15 cellular contexts compared by ENCODE assay signal in genomic region chr7:44218418-44219201, GRCh38. TPM values are rescaled to one million over a fixed set of nuclear protein-coding genes. Genes with fewer than 3 reads are reported as not detected.
DNase-seq lines count a peak whose midpoint lies in the region; ATAC-seq, FAIRE-seq and TF ChIP-seq lines count a peak whose summit lies in the region.
"Had no signal": no experiment of that assay in that cellular context is flagged by ENCODE, and none has a peak within 500 bp of the region (broad histone marks: within the 10 kb centered on the region; RNA-seq: fewer than 3 reads in every experiment).

No MANE protein-coding gene starts in this region.

- TF ChIP-seq POLR2A in H1 (IDR thresholded peaks at IDR 0.05; ENCODE audit: control extremely low read depth in 1 of 2, low read depth in 2 of 2, low read length in 2 of 2) = no peak

- H3K23me2 ChIP-seq in H1 (ENCODE audit: low read depth, low read length) = no peaks in the 10 kb centered on the region; the same call in 1 of the 2 replicates

- H4K91ac ChIP-seq in H1 (replicated peaks; ENCODE audit: insufficient read length, low read length) (no peak overlapping the region), mesenchymal stem cell (ENCODE audit: low read length) (no peak overlapping the region)

- H4K20me1 ChIP-seq in H1 (replicated peaks in 1 of 2; ENCODE audit: control insufficient read depth in 1 of 2, insufficient read depth in 2 of 2, low read length in 2 of 2) = no peaks in the 10 kb centered on the region

- H3K36me3 ChIP-seq in right atrium auricular region (peaks cover 3% of the 10 kb centered on the region), H1 (ENCODE audit: control insufficient read depth in 2 of 4, insufficient read depth in 4 of 4, low read length in 3 of 4) (no peaks in the 10 kb centered on the region; a peak in 1 of 8 replicates), mesenchymal stem cell (ENCODE audit: control insufficient read depth in 1 of 2, insufficient read depth in 2 of 2, low read depth in 1 of 2, low read length in 2 of 2) (peaks cover 9 to 39% of the 10 kb centered on the region in 2 experiments)

- no peak overlapping the region for H2AK5ac ChIP-seq in H1 (ENCODE audit: low read depth, low read length)
- no peak overlapping the region for H2AK5ac ChIP-seq in mesenchymal stem cell (ENCODE audit: low read length, severe bottlenecking)

- no peak overlapping the region for H2BK20ac ChIP-seq in H1 (ENCODE audit: low read length)

- H2BK5ac ChIP-seq in H1 (ENCODE audit: low read depth, low read length) (peak overlapping the region; percentile 36; the same call in 1 of the 2 replicates), mesenchymal stem cell (ENCODE audit: low read depth, low read length, poor library complexity, severe bottlenecking) (no peak overlapping the region)

- H3K27ac ChIP-seq in right atrium auricular region (no peak overlapping the region), H1 (ENCODE audit: low read depth, low read length) (no peak overlapping the region), mesenchymal stem cell (ENCODE audit: low read length, poor library complexity, severe bottlenecking) (no peak overlapping the region)
- H3K27ac ChIP-seq: GM23248 had no signal

- peak overlapping the region; percentile 40; the same call in 1 of the 2 replicates for H2BK12ac ChIP-seq in H1 (ENCODE audit: low read depth, low read length)
- no peak overlapping the region for H2BK12ac ChIP-seq in mesenchymal stem cell (ENCODE audit: low read length in 2 of 2)

- TF ChIP-seq CTCF in right atrium auricular region (IDR thresholded peaks at IDR 0.05) (peak in 1 of 2 donors; percentile 23), H1 (IDR thresholded peaks at IDR 0.05; ENCODE audit: control extremely low read depth in 1 of 3, insufficient read depth in 1 of 3, low read depth in 1 of 3, low read length in 3 of 3) (peak in 2 of 3 experiments; percentile 41 to 42; a peak in 2 of 4 replicates)

- H4K5ac ChIP-seq in H1 (ENCODE audit: insufficient read length, low read depth, low read length) = no peak overlapping the region

- no peak for TF ChIP-seq EP300 in H1 (IDR thresholded peaks at IDR 0.05; ENCODE audit: borderline replicate concordance in 1 of 2, low read depth in 2 of 2, low read length in 2 of 2)

- H3K4me2 ChIP-seq in H1 (ENCODE audit: insufficient read depth in 1 of 2, low read depth in 2 of 2, low read length in 2 of 2) = peak overlapping the region; percentile 2 to 55; a peak in 2 of 4 replicates
- H3K4me2 ChIP-seq in mesenchymal stem cell (ENCODE audit: low read length, poor library complexity, severe bottlenecking) = no peak overlapping the region

- no peaks in the 10 kb centered on the region for H3K4me1 ChIP-seq in right atrium auricular region
- H3K4me1 ChIP-seq in H1 (replicated peaks in 1 of 4; ENCODE audit: control insufficient read depth in 3 of 4, insufficient read depth in 4 of 4, low read length in 3 of 4) = peaks cover 0 to 24% (median 19%) of the 10 kb centered on the region in 4 experiments; a peak in 6 of 7 replicates
- peaks cover 7% of the 10 kb centered on the region for H3K4me1 ChIP-seq in mesenchymal stem cell (ENCODE audit: control insufficient read depth, insufficient read depth, low read depth, low read length)

- POLR2A ChIA-PET in H1 (lab: Charles Lee; ENCODE audit: partially characterized antibody) = interaction anchor here (0.9 to 1.1 kb wide), 2 partner anchors 17 to 22 kb away, joined by 3 read pairs; no protein-coding TSS in a partner anchor

- H3K4ac ChIP-seq in H1 (replicated peaks; ENCODE audit: insufficient read length, low read depth, low read length) = no peak overlapping the region
- no peak overlapping the region for H3K4ac ChIP-seq in mesenchymal stem cell (ENCODE audit: low read depth in 1 of 2, low read length in 2 of 2)

- no peak overlapping the region for H3K56ac ChIP-seq in H1 (replicated peaks; ENCODE audit: insufficient read length, low read depth, low read length)

- H3K79me2 ChIP-seq in H1 (ENCODE audit: control insufficient read depth in 1 of 2, insufficient read depth in 2 of 2, low read length in 2 of 2) = no peaks in the 10 kb centered on the region

- H2BK15ac ChIP-seq in H1 (ENCODE audit: low read length) = peak overlapping the region; percentile 88; the same call in 1 of the 2 replicates
- peak overlapping the region; percentile 33 for H2BK15ac ChIP-seq in mesenchymal stem cell (ENCODE audit: low read depth, poor library complexity, severe bottlenecking)

- FAIRE-seq in H1 (lab: Jason Lieb, UNC) (no peak), urothelium cell line (lab: Jason Lieb, UNC) (peak; percentile 20)
- FAIRE-seq: keratinocyte, TTC549 had no signal

- TF ChIP-seq RAD21 in H1 (IDR thresholded peaks at IDR 0.05 in 1 of 2, conservative IDR thresholded peaks at IDR 0.05 in 1 of 2; ENCODE audit: low read depth in 2 of 2, low read length in 2 of 2) = peak in 1 of 2 experiments; percentile 31; a peak in 3 of 4 replicates

- H3K9me3 ChIP-seq in right atrium auricular region (no peaks in the 10 kb centered on the region), H1 (ENCODE audit: insufficient read depth in 2 of 2, low read depth in 1 of 2, low read length in 1 of 2) (no peaks in the 10 kb centered on the region; a peak in 1 of 4 replicates), mesenchymal stem cell (ENCODE audit: control insufficient read depth, low read length) (no peaks in the 10 kb centered on the region)

- H3K9ac ChIP-seq in H1 (replicated peaks in 1 of 4; ENCODE audit: extremely low read depth in 1 of 4, low read depth in 3 of 4, low read length in 3 of 4) = peak overlapping the region in 1 of 4 experiments; percentile 1; a peak in 2 of 7 replicates
- no peak overlapping the region for H3K9ac ChIP-seq in mesenchymal stem cell (ENCODE audit: low read length)
- H3K9ac ChIP-seq: GM23248 had no signal

- CTCF ChIA-PET in H1 (lab: Charles Lee; ENCODE audit: partially characterized antibody) = interaction anchor here (0.6 to 2.7 kb wide), 18 partner anchors 8 to 317 kb away, joined by 3 to 12 read pairs (median 4); no protein-coding TSS in a partner anchor

- H3K27me3 ChIP-seq in right atrium auricular region = no peaks in the 10 kb centered on the region
- no peaks in the 10 kb centered on the region for H3K27me3 ChIP-seq in H1 (replicated peaks in 1 of 4; ENCODE audit: control insufficient read depth in 3 of 4, extremely low read depth in 1 of 4, insufficient read depth in 3 of 4, low read length in 3 of 4)
- H3K27me3 ChIP-seq in mesenchymal stem cell (ENCODE audit: control insufficient read depth in 1 of 2, insufficient read depth in 1 of 2, low read length in 2 of 2) = peaks cover 2 to 35% of the 10 kb centered on the region in 2 experiments

- H3K18ac ChIP-seq in H1 (ENCODE audit: extremely low read depth, low read length) (no peak overlapping the region; the same call in 1 of the 2 replicates), mesenchymal stem cell (ENCODE audit: low read depth in 1 of 2, low read length in 2 of 2) (no peak overlapping the region)

- intact Hi-C loops in Right ventricle myocardium superior (cut with DNase I) = no loop called here

- H3K14ac ChIP-seq in H1 (ENCODE audit: insufficient read length) (no peak overlapping the region), mesenchymal stem cell (ENCODE audit: low read length in 2 of 2) (no peak overlapping the region)

- H2BK120ac ChIP-seq in H1 (replicated peaks; ENCODE audit: low read depth, low read length) (no peak overlapping the region), mesenchymal stem cell (ENCODE audit: low read depth, low read length) (no peak overlapping the region)

- DNase-seq in Right ventricle myocardium superior = peak; percentile 31
- no peak for DNase-seq in right atrium auricular region (ENCODE audit: low spot score)
- DNase-seq in H1 (ENCODE audit: low read depth in 1 of 2, low spot score in 2 of 2) = peak; percentile 57 to 79
- peak; percentile 47 for DNase-seq in mesenchymal stem cell
- DNase-seq in urothelium cell line (ENCODE audit: low spot score) = no peak
- no peak for DNase-seq in NCI-H1105 treated with DMSO at 0.1 percent for 48 hours (lab: John Stamatoyannopoulos, UW)
- DNase-seq in activated naive CD4-positive, alpha-beta T cell treated with anti-CD3 and anti-CD28 coated beads, Interleukin-2, amount 50 U/mL, for 16 hours = no peak
- DNase-seq: ACHN; activated CD8-positive, alpha-beta memory T cell treated with anti-CD3 and anti-CD28 coated beads, Interleukin-2, amount 50 U/mL, for 48 hours; activated naive CD8-positive, alpha-beta T cell treated with anti-CD3 and anti-CD28 coated beads for 36 hours; GM23248; NCI-H187 had no signal

- ATAC-seq in Right ventricle myocardium superior (ENCODE audit: poor library complexity) = no peak
- no peak for ATAC-seq in HG03439 (IDR thresholded peaks at IDR 0.05; ENCODE audit: unreplicated experiment)

- WGBS in H1 (ENCODE audit: extremely low coverage in 1 of 2, insufficient coverage in 1 of 2, insufficient read length in 1 of 2, insufficient replicate concordance in 2 of 2, low coverage in 1 of 2, low lambda C conversion rate in 2 of 2, missing lambda C conversion rate in 1 of 2), 2 experiments = 54% methylated on average over 20 of the region's 26 CpGs; no CpG with 5 or more reads in 1 of the 2 experiments
- WGBS in mesenchymal stem cell = 70% methylated on average over 26 of the region's 26 CpGs

- H3K4me3 ChIP-seq in right atrium auricular region (no peak overlapping the region), H1 (ENCODE audit: extremely low read depth in 1 of 4, insufficient read depth in 2 of 4, low read depth in 3 of 4, low read length in 4 of 4) (peak overlapping the region in 1 of 4 experiments; percentile 19; a peak in 1 of 8 replicates), mesenchymal stem cell (ENCODE audit: insufficient read depth in 1 of 2, low read depth in 1 of 2, low read length in 2 of 2) (no peak overlapping the region)
- H3K4me3 ChIP-seq: GM23248 had no signal

- no peak overlapping the region; the same call in 1 of the 2 replicates for H4K8ac ChIP-seq in H1 (ENCODE audit: extremely low read depth, insufficient read depth, low read length)
- H4K8ac ChIP-seq in mesenchymal stem cell (ENCODE audit: low read length) = peak overlapping the region; percentile 43

- H3K23ac ChIP-seq in H1 (ENCODE audit: insufficient read length) = no peak overlapping the region
- no peak overlapping the region for H3K23ac ChIP-seq in mesenchymal stem cell (ENCODE audit: low read length in 2 of 2)

- peak overlapping the region; percentile 22; the same call in 1 of the 2 replicates for H2AFZ ChIP-seq in H1 (ENCODE audit: low read length)
- H2AFZ ChIP-seq in mesenchymal stem cell (ENCODE audit: low read depth, low read length) = no peak overlapping the region
- H2AFZ ChIP-seq: GM23248 had no signal

- no peaks in the 10 kb centered on the region for H3K79me1 ChIP-seq in H1 (ENCODE audit: low read depth, low read length)
- peaks cover 2% of the 10 kb centered on the region for H3K79me1 ChIP-seq in mesenchymal stem cell (replicated peaks; ENCODE audit: low read length, poor library complexity, severe bottlenecking)

RNA-seq across cellular contexts. Expression of gene YKT6, which starts 17.8 kb away (rescaled TPM):
- total RNA-seq in Right ventricle myocardium superior = 48.9 TPM
- total RNA-seq in right atrium auricular region = 10 to 100 TPM; 43.9 to 44.9 TPM
- total RNA-seq in H1 (2021; fragmentation: NEBNext Ultra II Directional; extraction: Animal tissue kit (Norgen Biotek cat#: 25700)) = 103 and 108 TPM in 2 replicates
- 75.3 and 86.9 TPM in 2 replicates for polyA plus RNA-seq in H1 (2011; rRNA removed)
- 100 TPM for polyA plus RNA-seq in H1 (2011; cell fraction: cytosol; rRNA removed)
- 111 TPM for polyA plus RNA-seq in H1 (2011; cell fraction: nucleus; rRNA removed)
- polyA plus RNA-seq in H1 (2012, experiment 1 of 2) = 87.6 to 97.6 TPM (median 91.7 TPM) in 4 replicates
- 83.3 TPM for polyA plus RNA-seq in H1 (2012, experiment 2 of 2)
- polyA plus RNA-seq in H1 (2013, experiment 1 of 2) = 64.5 TPM
- 68.0 TPM for polyA plus RNA-seq in H1 (2013, experiment 2 of 2)
- polyA minus RNA-seq in H1 (2011; rRNA and poly(A)+ RNA removed) = 91.6 and 96.9 TPM in 2 replicates
- polyA minus RNA-seq in H1 (2011; cell fraction: cytosol; rRNA and poly(A)+ RNA removed) = 38.1 TPM
- polyA minus RNA-seq in H1 (2011; cell fraction: nucleus; rRNA and poly(A)+ RNA removed) = 51.1 TPM
- 133 TPM for polyA plus RNA-seq in mesenchymal stem cell (2013, experiment 1 of 2)
- 137 TPM for polyA plus RNA-seq in mesenchymal stem cell (2013, experiment 2 of 2)

RNA-seq across cellular contexts. Expression of gene GCK, which starts 29.4 kb away (rescaled TPM):
- total RNA-seq in Right ventricle myocardium superior = 1.3 TPM
- 10 to 100 TPM; 11.1 to 21.0 TPM for total RNA-seq in right atrium auricular region
- 4.1 and 4.9 TPM in 2 replicates for total RNA-seq in H1 (2021; fragmentation: NEBNext Ultra II Directional; extraction: Animal tissue kit (Norgen Biotek cat#: 25700))
- polyA plus RNA-seq in H1 (2011; rRNA removed) = 2.4 and 4.3 TPM in 2 replicates
- polyA plus RNA-seq in H1 (2011; cell fraction: cytosol; rRNA removed) = 3.8 TPM
- 3.8 TPM for polyA plus RNA-seq in H1 (2011; cell fraction: nucleus; rRNA removed)
- polyA plus RNA-seq in H1 (2012, experiment 1 of 2) = 1.9 to 3.7 TPM (median 3.2 TPM) in 4 replicates
- 3.3 TPM for polyA plus RNA-seq in H1 (2012, experiment 2 of 2)
- 3.1 TPM for polyA plus RNA-seq in H1 (2013, experiment 1 of 2)
- polyA plus RNA-seq in H1 (2013, experiment 2 of 2) = 3.0 TPM
- 0.71 and 1.2 TPM in 2 replicates for polyA minus RNA-seq in H1 (2011; rRNA and poly(A)+ RNA removed)
- polyA minus RNA-seq in H1 (2011; cell fraction: cytosol; rRNA and poly(A)+ RNA removed) = 2.1 TPM
- 2.0 TPM for polyA minus RNA-seq in H1 (2011; cell fraction: nucleus; rRNA and poly(A)+ RNA removed)
- polyA plus RNA-seq in mesenchymal stem cell (2013, experiment 1 of 2) = 0.06 TPM
- 0.10 TPM for polyA plus RNA-seq in mesenchymal stem cell (2013, experiment 2 of 2)
- polyA plus RNA-seq: keratinocyte had no signal

Comparison
In these comparisons a context has a peak if more than half of its experiments do, and no peak if none do; other contexts are left out.
1. DNase-seq: peak in Right ventricle myocardium superior (single experiment), H1 (2 of 2) and mesenchymal stem cell (single experiment); none in right atrium auricular region (single experiment), urothelium cell line (single experiment), NCI-H1105 treated with DMSO at 0.1 percent for 48 hours (single experiment) and activated naive CD4-positive, alpha-beta T cell treated with anti-CD3 and anti-CD28 coated beads, Interleukin-2, amount 50 U/mL, for 16 hours (single experiment).